ENCODE assay signal across 16 cellular contexts in the genomic region with DNA sequence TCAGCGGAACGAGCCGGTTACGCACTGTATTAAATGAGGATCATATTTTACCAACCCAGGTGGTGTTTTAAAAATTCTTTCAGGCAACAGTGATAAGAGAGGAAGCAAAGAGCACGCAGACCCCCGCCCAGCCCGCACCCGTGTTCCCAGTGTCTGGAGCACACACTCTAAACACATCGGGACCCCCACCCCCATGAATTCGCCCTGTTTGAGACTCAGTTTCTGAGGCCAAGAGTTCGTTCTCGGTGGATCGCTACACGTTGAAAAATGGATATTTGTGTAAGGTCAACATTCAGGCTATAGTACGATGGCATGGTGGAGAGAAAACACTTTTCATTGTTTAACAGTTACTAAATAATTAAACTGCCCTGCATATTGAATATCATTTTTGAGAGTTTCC.
DNase-seq lines count a peak whose midpoint lies in the region; ATAC-seq and TF ChIP-seq lines count a peak whose summit lies in the region.
"Had no signal": no experiment of that assay in that cellular context is flagged by ENCODE, and none has a peak within 500 bp of the region (broad histone marks: within the 10 kb centered on the region; RNA-seq: fewer than 3 reads in every experiment).

No MANE protein-coding gene starts in this region.

- peaks cover 6 to 20% of the 10 kb centered on the region in 2 donors for H3K36me3 Mint-ChIP-seq in stimulated activated naive B cell treated with anti-CD40 and anti-IgM and Interleukin-4, amounts not matched to agents 10 μg/mL and 1 μg/mL and 100 μg/mL, for 72 hours
- H3K36me3 Mint-ChIP-seq in activated CD4-positive, alpha-beta memory T cell treated with anti-CD3 and anti-CD28 coated beads for 36 hours, result peaks cover 9% of the 10 kb centered on the region

- in situ Hi-C loops in astrocyte of the cerebellum (cut with HindIII; ENCODE audit: low sequenced_read_pairs), result loop anchor here (25.0 kb wide), 1 partner anchor 1274 kb away; a partner anchor contains a TSS

- no peak for TF ChIP-seq CTCF in astrocyte of the cerebellum (IDR thresholded peaks at IDR 0.05; ENCODE audit: low read depth, low read length, missing control alignments)

- CTCF ChIA-PET in activated CD4-positive, alpha-beta memory T cell treated with anti-CD3 and anti-CD28 coated beads for 36 hours (lab: Charles Lee), result no interaction called here

- intact Hi-C loops in activated CD4-positive, alpha-beta memory T cell treated with anti-CD3 and anti-CD28 coated beads for 36 hours (cut with micrococcal nuclease), result no loop called here

- H3K27ac Mint-ChIP-seq in stimulated activated naive B cell treated with anti-CD40 and anti-IgM and Interleukin-4, amounts not matched to agents 10 μg/mL and 1 μg/mL and 100 μg/mL, for 72 hours, result peak overlapping the region; percentile 25
- H3K27ac Mint-ChIP-seq in activated CD4-positive, alpha-beta memory T cell treated with anti-CD3 and anti-CD28 coated beads for 36 hours, result no peak overlapping the region

- ATAC-seq in stimulated activated naive B cell treated with anti-CD40 and anti-IgM and Interleukin-4, amounts not matched to agents 10 μg/mL and 1 μg/mL and 100 μg/mL, for 72 hours (replicated peaks), result no peak
- no peak for ATAC-seq in HG02884 (IDR thresholded peaks at IDR 0.05; ENCODE audit: unreplicated experiment)
- ATAC-seq: GM12878 had no signal

- no peaks in the 10 kb centered on the region for H3K9me3 Mint-ChIP-seq in stimulated activated naive B cell treated with anti-CD40 and anti-IgM and Interleukin-4, amounts not matched to agents 10 μg/mL and 1 μg/mL and 100 μg/mL, for 72 hours
- no peaks in the 10 kb centered on the region for H3K9me3 Mint-ChIP-seq in activated CD4-positive, alpha-beta memory T cell treated with anti-CD3 and anti-CD28 coated beads for 36 hours

- peak overlapping the region; percentile 68 for H3K4me3 ChIP-seq in astrocyte of the cerebellum (ENCODE audit: low read depth, low read length)
- H3K4me3 ChIP-seq: GM12878 had no signal

- H3K4me1 Mint-ChIP-seq in stimulated activated naive B cell treated with anti-CD40 and anti-IgM and Interleukin-4, amounts not matched to agents 10 μg/mL and 1 μg/mL and 100 μg/mL, for 72 hours, result peaks cover 21 to 30% of the 10 kb centered on the region in 2 donors
- H3K4me1 Mint-ChIP-seq in activated CD4-positive, alpha-beta memory T cell treated with anti-CD3 and anti-CD28 coated beads for 36 hours (ENCODE audit: low read depth), result peaks cover 13% of the 10 kb centered on the region

- peaks cover 60 to 79% of the 10 kb centered on the region in 2 donors for H3K27me3 Mint-ChIP-seq in stimulated activated naive B cell treated with anti-CD40 and anti-IgM and Interleukin-4, amounts not matched to agents 10 μg/mL and 1 μg/mL and 100 μg/mL, for 72 hours
- H3K27me3 Mint-ChIP-seq in activated CD4-positive, alpha-beta memory T cell treated with anti-CD3 and anti-CD28 coated beads for 36 hours, result peaks cover 77% of the 10 kb centered on the region

- DNase-seq in M059J (ENCODE audit: low read depth), result peak; percentile 5
- DNase-seq in astrocyte of the cerebellum (ENCODE audit: low read depth), result no peak
- DNase-seq in globus pallidus (ENCODE audit: low spot score), result peak; percentile 15
- no peak for DNase-seq in stimulated activated naive B cell treated with anti-CD40 and anti-IgM and Interleukin-4, amounts not matched to agents 10 μg/mL and 1 μg/mL and 100 μg/mL, for 72 hours
- no peak for DNase-seq in stimulated activated CD4-positive, alpha-beta T cell treated with anti-CD3 and anti-CD28 coated beads, Interleukin-4, amount 100 ng/mL, for 4 hours
- no peak for DNase-seq in activated CD4-positive, alpha-beta memory T cell treated with anti-CD3 and anti-CD28 coated beads for 36 hours
- DNase-seq: CD8-positive, alpha-beta memory T cell; EL; HCEC 1CT; NCI-H1105 treated with DMSO at 0.1 percent for 48 hours; NCI-H1694 treated with DMSO at 0.1 percent for 48 hours; NCI-H774; OCI-M1; Right ventricle myocardium superior had no signal

- POLR2A ChIA-PET in activated CD4-positive, alpha-beta memory T cell treated with anti-CD3 and anti-CD28 coated beads for 36 hours (lab: Charles Lee), result no interaction called here

- H3K4me3 Mint-ChIP-seq in stimulated activated naive B cell treated with anti-CD40 and anti-IgM and Interleukin-4, amounts not matched to agents 10 μg/mL and 1 μg/mL and 100 μg/mL, for 72 hours, result no peak overlapping the region
- H3K4me3 Mint-ChIP-seq in activated CD4-positive, alpha-beta memory T cell treated with anti-CD3 and anti-CD28 coated beads for 36 hours, result no peak overlapping the region

Comparison
In these comparisons a context has a peak if more than half of its experiments do, and no peak if none do; other contexts are left out.
1. DNase-seq: peak in M059J (single experiment) and globus pallidus (single experiment); none in astrocyte of the cerebellum (single experiment), stimulated activated naive B cell treated with anti-CD40 and anti-IgM and Interleukin-4, amounts not matched to agents 10 μg/mL and 1 μg/mL and 100 μg/mL, for 72 hours (single experiment), stimulated activated CD4-positive, alpha-beta T cell treated with anti-CD3 and anti-CD28 coated beads, Interleukin-4, amount 100 ng/mL, for 4 hours (0 of 2) and activated CD4-positive, alpha-beta memory T cell treated with anti-CD3 and anti-CD28 coated beads for 36 hours (single experiment).